ENCODE assay signal across 28 cellular contexts in the genomic region with DNA sequence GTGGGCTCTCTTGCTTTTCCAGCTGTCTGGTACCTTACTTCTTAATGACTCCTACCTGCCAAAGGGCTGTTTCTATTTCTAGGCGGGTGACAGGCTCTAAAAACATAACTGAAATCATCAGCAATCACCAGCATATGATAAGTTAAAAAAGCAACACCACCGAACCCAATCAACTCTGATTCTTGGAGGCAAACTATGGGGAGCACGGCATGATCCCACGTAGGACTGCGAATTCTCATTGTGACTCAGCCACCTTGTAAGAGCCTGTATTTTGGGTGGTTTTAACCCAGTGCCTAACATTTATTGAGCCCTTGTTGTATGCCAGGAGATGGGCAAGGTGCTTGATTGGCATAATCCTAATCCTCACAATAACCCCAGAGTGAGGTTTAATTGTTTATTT.
A peak's percentile ranks its signal among the peaks of the same experiment; 100 is the strongest.
DNase-seq lines count a peak whose midpoint lies in the region; ATAC-seq lines count a peak whose summit lies in the region.
"Had no signal": no experiment of that assay in that cellular context is flagged by ENCODE, and none has a peak within 500 bp of the region (broad histone marks: within the 10 kb centered on the region; RNA-seq: fewer than 3 reads in every experiment).

No MANE protein-coding gene starts in this region.

- H2BK5ac ChIP-seq in trophoblast cell (ENCODE audit: low read depth, low read length, poor library complexity), result peak overlapping the region; percentile 52

- peaks cover 18% of the 10 kb centered on the region for H3K79me1 ChIP-seq in trophoblast cell (ENCODE audit: low read length)

- H2BK120ac ChIP-seq in trophoblast cell (ENCODE audit: insufficient read depth, low read length, poor library complexity), result peak overlapping the region; percentile 76

- H3K27me3 Mint-ChIP-seq in activated T-helper 17 cell treated with anti-CD3 and anti-CD28 coated beads, Interleukin-2, amount 50 U/mL, for 72 hours, result no peaks in the 10 kb centered on the region
- H3K27me3 Mint-ChIP-seq: B cell; CD4-positive, alpha-beta memory T cell; CD4-positive, alpha-beta T cell; CD4-positive, CD25-positive, alpha-beta regulatory T cell had no signal

- no peaks in the 10 kb centered on the region for H3K36me3 ChIP-seq in trophoblast cell (ENCODE audit: control insufficient read depth in 1 of 2, insufficient read depth in 2 of 2, low read length in 2 of 2)
- H3K36me3 ChIP-seq: BE2C; BLaER1; BLaER1 treated with 17β-estradiol and CSF1 and Interleukin-3, amounts not matched to agents 10 nM and 100 nM had no signal

- peak overlapping the region; percentile 84 for H3K18ac ChIP-seq in trophoblast cell (ENCODE audit: low read length)

- H3K9me3 ChIP-seq in trophoblast cell (ENCODE audit: insufficient read depth, low read depth, low read length), result no peaks in the 10 kb centered on the region
- H3K9me3 ChIP-seq: A549, BE2C, Caco-2 had no signal

- no peak overlapping the region for H2AFZ ChIP-seq in trophoblast cell (ENCODE audit: insufficient read depth, low read length, poor library complexity)

- H3K36me3 Mint-ChIP-seq in activated T-helper 17 cell treated with anti-CD3 and anti-CD28 coated beads, Interleukin-2, amount 50 U/mL, for 72 hours (ENCODE audit: low read depth), result no peaks in the 10 kb centered on the region
- H3K36me3 Mint-ChIP-seq: CD14-positive monocyte; CD4-positive, CD25-positive, alpha-beta regulatory T cell; CD8-positive, alpha-beta T cell had no signal

- no peak overlapping the region for H3K4me3 ChIP-seq in trophoblast cell (ENCODE audit: low read depth, low read length)
- H3K4me3 ChIP-seq: A549; BLaER1; BLaER1 treated with 17β-estradiol and CSF1 and Interleukin-3, amounts not matched to agents 10 nM and 100 nM had no signal

- no peak overlapping the region for H3K27ac Mint-ChIP-seq in activated T-helper 17 cell treated with anti-CD3 and anti-CD28 coated beads, Interleukin-2, amount 50 U/mL, for 72 hours
- H3K27ac Mint-ChIP-seq: B cell; CD14-positive monocyte; CD4-positive, alpha-beta memory T cell; CD4-positive, alpha-beta T cell; CD4-positive, CD25-positive, alpha-beta regulatory T cell; CD8-positive, alpha-beta memory T cell; CD8-positive, alpha-beta T cell had no signal

- H3K4me1 ChIP-seq in trophoblast cell (ENCODE audit: control insufficient read depth in 1 of 2, insufficient read depth in 2 of 2, low read length in 2 of 2), result peaks cover 0 to 8% of the 10 kb centered on the region in 2 experiments
- H3K4me1 ChIP-seq: A549; BLaER1; BLaER1 treated with 17β-estradiol and CSF1 and Interleukin-3, amounts not matched to agents 10 nM and 100 nM; Caco-2 had no signal

- no peak overlapping the region for H3K4me3 Mint-ChIP-seq in activated T-helper 17 cell treated with anti-CD3 and anti-CD28 coated beads, Interleukin-2, amount 50 U/mL, for 72 hours
- H3K4me3 Mint-ChIP-seq: B cell; CD14-positive monocyte; CD4-positive, alpha-beta T cell; CD4-positive, CD25-positive, alpha-beta regulatory T cell; CD8-positive, alpha-beta memory T cell; CD8-positive, alpha-beta T cell had no signal

- peak overlapping the region; percentile 83 for H4K91ac ChIP-seq in trophoblast cell (ENCODE audit: low read depth, low read length)

- peak overlapping the region; percentile 51 for H3K14ac ChIP-seq in trophoblast cell (ENCODE audit: low read length)

- peaks cover 4% of the 10 kb centered on the region for H3K4me1 Mint-ChIP-seq in activated T-helper 17 cell treated with anti-CD3 and anti-CD28 coated beads, Interleukin-2, amount 50 U/mL, for 72 hours
- H3K4me1 Mint-ChIP-seq: B cell; CD14-positive monocyte; CD4-positive, CD25-positive, alpha-beta regulatory T cell had no signal

- peak overlapping the region; percentile 98 for H2BK12ac ChIP-seq in trophoblast cell (ENCODE audit: low read length)

- no peak overlapping the region for H4K12ac ChIP-seq in trophoblast cell (ENCODE audit: low read depth, low read length)

- no peaks in the 10 kb centered on the region for H3K79me2 ChIP-seq in trophoblast cell (ENCODE audit: control insufficient read depth, insufficient read depth, low read length, poor library complexity)

- no peak for ATAC-seq in activated T-helper 17 cell treated with anti-CD3 and anti-CD28 coated beads, Interleukin-2, amount 50 U/mL, for 72 hours (replicated peaks)
- ATAC-seq: A549; CD8-positive, alpha-beta T cell had no signal

- DNase-seq in trophoblast cell, result no peak
- DNase-seq: 8988T; ACHN; AML-193; BE2C; C1 segment of cervical spinal cord; Caco-2; Calu3; CD4-positive, alpha-beta memory T cell; CD4-positive, alpha-beta T cell; CD4-positive, CD25-positive, alpha-beta regulatory T cell; CD8-positive, alpha-beta memory T cell; CD8-positive, alpha-beta T cell; COR-L47; DMS 273 treated with DMSO at 0.1 percent for 48 hours; DMS153; DMS79; DMS79 treated with DMSO at 0.1 percent for 48 hours; DND-41; EL had no signal

- H2AK5ac ChIP-seq in trophoblast cell (ENCODE audit: low read length), result peak overlapping the region; percentile 29

- WGBS in trophoblast cell (ENCODE audit: extremely low coverage, insufficient coverage, insufficient read length), result no CpG with 5 or more reads among the region's 5 CpGs

- H3K27ac ChIP-seq in trophoblast cell (ENCODE audit: low read depth, low read length), result no peak overlapping the region
- H3K27ac ChIP-seq: 22Rv1; A549; BLaER1; BLaER1 treated with 17β-estradiol and CSF1 and Interleukin-3, amounts not matched to agents 10 nM and 100 nM; C4-2B had no signal

- no peaks in the 10 kb centered on the region for H3K9me3 Mint-ChIP-seq in activated T-helper 17 cell treated with anti-CD3 and anti-CD28 coated beads, Interleukin-2, amount 50 U/mL, for 72 hours

- H3K27me3 ChIP-seq in trophoblast cell (ENCODE audit: insufficient read depth, low read length), result no peaks in the 10 kb centered on the region
- H3K27me3 ChIP-seq: BE2C; BLaER1; BLaER1 treated with 17β-estradiol and CSF1 and Interleukin-3, amounts not matched to agents 10 nM and 100 nM had no signal

- no peak overlapping the region for H4K8ac ChIP-seq in trophoblast cell (ENCODE audit: low read depth, low read length)

- H3K9ac ChIP-seq in trophoblast cell (ENCODE audit: low read length), result no peak overlapping the region
- H3K9ac ChIP-seq: BLaER1; BLaER1 treated with 17β-estradiol and CSF1 and Interleukin-3, amounts not matched to agents 10 nM and 100 nM had no signal

- no peak overlapping the region for H3K4me2 ChIP-seq in trophoblast cell (ENCODE audit: low read length)
- H3K4me2 ChIP-seq: A549; BLaER1; BLaER1 treated with 17β-estradiol and CSF1 and Interleukin-3, amounts not matched to agents 10 nM and 100 nM had no signal

- H3K23ac ChIP-seq in trophoblast cell (ENCODE audit: low read length), result no peak overlapping the region

- H3K4ac ChIP-seq in trophoblast cell (ENCODE audit: low read depth, low read length), result no peak overlapping the region
